Comparison of ENCODE assay signal across 20 cellular contexts in the genomic region with DNA sequence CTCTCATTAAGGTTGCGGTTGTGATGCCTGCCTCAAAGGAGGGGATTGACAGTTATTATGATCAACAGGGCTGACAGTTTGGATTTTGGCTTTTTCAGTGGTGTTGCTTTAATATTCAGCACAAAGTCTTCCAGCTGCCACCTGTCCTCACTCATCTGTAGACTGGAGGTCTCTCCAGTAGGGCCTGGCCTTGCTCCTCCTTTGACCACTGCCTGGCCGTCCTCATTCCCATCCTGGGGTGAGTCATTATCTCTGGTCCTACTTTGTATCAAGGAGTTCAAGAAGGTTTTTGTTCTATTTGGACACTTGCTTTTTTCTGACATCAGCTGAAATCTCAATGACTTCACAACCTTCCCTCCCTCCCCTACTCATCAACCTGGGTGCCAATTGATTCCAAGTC.
DNase-seq lines count a peak whose midpoint lies in the region; ATAC-seq, FAIRE-seq and TF ChIP-seq lines count a peak whose summit lies in the region.
"Had no signal": no experiment of that assay in that cellular context is flagged by ENCODE, and none has a peak within 500 bp of the region (broad histone marks: within the 10 kb centered on the region; RNA-seq: fewer than 3 reads in every experiment).

No MANE protein-coding gene starts in this region.

- no peak for TF ChIP-seq EP300 in H1 (IDR thresholded peaks at IDR 0.05; ENCODE audit: borderline replicate concordance in 1 of 2, low read depth in 2 of 2, low read length in 2 of 2)

- H3K56ac ChIP-seq in H1 (replicated peaks; ENCODE audit: insufficient read length, low read depth, low read length): no peak overlapping the region

- no peaks in the 10 kb centered on the region for H3K36me3 Mint-ChIP-seq in neural progenitor cell
- no peaks in the 10 kb centered on the region for H3K36me3 Mint-ChIP-seq in stimulated activated memory B cell treated with anti-CD40 and anti-IgM and Interleukin-4, amounts not matched to agents 10 μg/mL and 1 μg/mL and 100 μg/mL, for 72 hours
- H3K36me3 Mint-ChIP-seq: CD4-positive, CD25-positive, alpha-beta regulatory T cell; CD8-positive, alpha-beta T cell had no signal

- H2AK5ac ChIP-seq in H1 (ENCODE audit: low read depth, low read length): no peak overlapping the region

- H4K20me1 ChIP-seq in H1 (replicated peaks in 1 of 2; ENCODE audit: control insufficient read depth in 1 of 2, insufficient read depth in 2 of 2, low read length in 2 of 2): no peaks in the 10 kb centered on the region
- H4K20me1 ChIP-seq in neural progenitor cell (ENCODE audit: low read depth): no peaks in the 10 kb centered on the region
- H4K20me1 ChIP-seq: BLaER1 had no signal

- H4K91ac ChIP-seq in H1 (replicated peaks; ENCODE audit: insufficient read length, low read length): no peak overlapping the region

- no peak overlapping the region for H3K4me2 ChIP-seq in H1 (ENCODE audit: insufficient read depth in 1 of 2, low read depth in 2 of 2, low read length in 2 of 2)
- H3K4me2 ChIP-seq in neural progenitor cell: peak overlapping the region; percentile 33
- H3K4me2 ChIP-seq: BLaER1 had no signal

- H3K27ac Mint-ChIP-seq in neural progenitor cell: no peak overlapping the region
- no peak overlapping the region for H3K27ac Mint-ChIP-seq in stimulated activated memory B cell treated with anti-CD40 and anti-IgM and Interleukin-4, amounts not matched to agents 10 μg/mL and 1 μg/mL and 100 μg/mL, for 72 hours
- H3K27ac Mint-ChIP-seq: B cell; CD4-positive, CD25-positive, alpha-beta regulatory T cell; CD8-positive, alpha-beta T cell had no signal

- no peaks in the 10 kb centered on the region for H3K23me2 ChIP-seq in H1 (ENCODE audit: low read depth, low read length)

- no peaks in the 10 kb centered on the region for H3K79me1 ChIP-seq in H1 (ENCODE audit: low read depth, low read length)

- H3K14ac ChIP-seq in H1 (ENCODE audit: insufficient read length): no peak overlapping the region

- no peak overlapping the region for H2BK12ac ChIP-seq in H1 (ENCODE audit: low read depth, low read length)

- no peak overlapping the region for H3K23ac ChIP-seq in H1 (ENCODE audit: insufficient read length)

- peaks cover 8% of the 10 kb centered on the region for H3K4me1 Mint-ChIP-seq in neural progenitor cell
- H3K4me1 Mint-ChIP-seq in stimulated activated memory B cell treated with anti-CD40 and anti-IgM and Interleukin-4, amounts not matched to agents 10 μg/mL and 1 μg/mL and 100 μg/mL, for 72 hours: peaks cover 7% of the 10 kb centered on the region
- H3K4me1 Mint-ChIP-seq: B cell; CD4-positive, CD25-positive, alpha-beta regulatory T cell had no signal

- TF ChIP-seq RAD21 in H1 (IDR thresholded peaks at IDR 0.05 in 1 of 2, conservative IDR thresholded peaks at IDR 0.05 in 1 of 2; ENCODE audit: low read depth in 2 of 2, low read length in 2 of 2): no peak

- FAIRE-seq in H1 (lab: Jason Lieb, UNC): no peak
- FAIRE-seq: G401.6, GM12892 had no signal

- no peak overlapping the region for H2BK20ac ChIP-seq in H1 (ENCODE audit: low read length)

- H3K4me3 Mint-ChIP-seq in neural progenitor cell: no peak overlapping the region
- H3K4me3 Mint-ChIP-seq in stimulated activated memory B cell treated with anti-CD40 and anti-IgM and Interleukin-4, amounts not matched to agents 10 μg/mL and 1 μg/mL and 100 μg/mL, for 72 hours: no peak overlapping the region
- H3K4me3 Mint-ChIP-seq: B cell; CD4-positive, CD25-positive, alpha-beta regulatory T cell; CD8-positive, alpha-beta T cell had no signal

- H2AFZ ChIP-seq in H1 (ENCODE audit: low read length) (0 out of 2 replicates have a peak overlapping the region, but pooled peaks have one; percentile 9), neural progenitor cell (replicated peaks) (peak overlapping the region; percentile 80)

- no peaks in the 10 kb centered on the region for H3K27me3 ChIP-seq in SJCRH30
- no peaks in the 10 kb centered on the region for H3K27me3 ChIP-seq in H1 (replicated peaks in 1 of 4; ENCODE audit: control insufficient read depth in 3 of 4, extremely low read depth in 1 of 4, insufficient read depth in 3 of 4, low read length in 3 of 4)
- no peaks in the 10 kb centered on the region for H3K27me3 ChIP-seq in neural progenitor cell
- no peaks in the 10 kb centered on the region for H3K27me3 ChIP-seq in left lung
- H3K27me3 ChIP-seq: BLaER1 had no signal

- H3K9me3 Mint-ChIP-seq in neural progenitor cell: no peaks in the 10 kb centered on the region
- no peaks in the 10 kb centered on the region for H3K9me3 Mint-ChIP-seq in stimulated activated memory B cell treated with anti-CD40 and anti-IgM and Interleukin-4, amounts not matched to agents 10 μg/mL and 1 μg/mL and 100 μg/mL, for 72 hours
- H3K9me3 Mint-ChIP-seq: CD8-positive, alpha-beta T cell had no signal

- H2BK5ac ChIP-seq in H1 (ENCODE audit: low read depth, low read length): no peak overlapping the region

- H3K18ac ChIP-seq in H1 (ENCODE audit: extremely low read depth, low read length): no peak overlapping the region

- H3K9ac ChIP-seq in H1 (replicated peaks in 1 of 4; ENCODE audit: extremely low read depth in 1 of 4, low read depth in 3 of 4, low read length in 3 of 4) (no peak overlapping the region), neural progenitor cell (no peak overlapping the region)
- H3K9ac ChIP-seq: BLaER1 had no signal

- H3K27me3 Mint-ChIP-seq in neural progenitor cell (ENCODE audit: insufficient read depth, low read depth): no peaks in the 10 kb centered on the region
- H3K27me3 Mint-ChIP-seq in stimulated activated memory B cell treated with anti-CD40 and anti-IgM and Interleukin-4, amounts not matched to agents 10 μg/mL and 1 μg/mL and 100 μg/mL, for 72 hours: peaks cover 32% of the 10 kb centered on the region
- H3K27me3 Mint-ChIP-seq: CD4-positive, CD25-positive, alpha-beta regulatory T cell had no signal

- H2BK15ac ChIP-seq in H1 (ENCODE audit: low read length): no peak overlapping the region

- no peak overlapping the region for H4K5ac ChIP-seq in H1 (ENCODE audit: insufficient read length, low read depth, low read length)

- H3K79me2 ChIP-seq in H1 (ENCODE audit: control insufficient read depth in 1 of 2, insufficient read depth in 2 of 2, low read length in 2 of 2) (no peaks in the 10 kb centered on the region), neural progenitor cell (ENCODE audit: low read depth) (no peaks in the 10 kb centered on the region)

- intact Hi-C loops in left lung (cut with DNase I): no loop called here

- POLR2A ChIA-PET in H1 (lab: Charles Lee; ENCODE audit: partially characterized antibody): no interaction called here

- H3K4me1 ChIP-seq in SJCRH30 (peaks cover 6% of the 10 kb centered on the region; the same call in 1 of the 2 replicates), H1 (replicated peaks in 1 of 4; ENCODE audit: control insufficient read depth in 3 of 4, insufficient read depth in 4 of 4, low read length in 3 of 4) (no peaks in the 10 kb centered on the region), neural progenitor cell (peaks cover 22% of the 10 kb centered on the region), left lung (no peaks in the 10 kb centered on the region)
- H3K4me1 ChIP-seq: BLaER1, Caco-2 had no signal

- CTCF ChIA-PET in H1 (lab: Charles Lee; ENCODE audit: partially characterized antibody): no interaction called here

- TF ChIP-seq CTCF in H1 (IDR thresholded peaks at IDR 0.05; ENCODE audit: control extremely low read depth in 1 of 3, insufficient read depth in 1 of 3, low read depth in 1 of 3, low read length in 3 of 3) (no peak), neural progenitor cell (IDR thresholded peaks at IDR 0.05) (no peak), left lung (IDR thresholded peaks at IDR 0.05) (no peak)

- H3K4me3 ChIP-seq in SJCRH30: no peak overlapping the region
- H3K4me3 ChIP-seq in H1 (ENCODE audit: extremely low read depth in 1 of 4, insufficient read depth in 2 of 4, low read depth in 3 of 4, low read length in 4 of 4): no peak overlapping the region
- H3K4me3 ChIP-seq in neural progenitor cell: no peak overlapping the region
- no peak overlapping the region for H3K4me3 ChIP-seq in left lung
- H3K4me3 ChIP-seq: BLaER1 had no signal

- no peak overlapping the region for H3K27ac ChIP-seq in SJCRH30
- no peak overlapping the region for H3K27ac ChIP-seq in H1 (ENCODE audit: low read depth, low read length)
- H3K27ac ChIP-seq in neural progenitor cell: peak overlapping the region; percentile 72
- H3K27ac ChIP-seq in left lung: no peak overlapping the region
- H3K27ac ChIP-seq: BLaER1, C4-2B had no signal

- H3K9me3 ChIP-seq in SJCRH30 (replicated peaks): no peaks in the 10 kb centered on the region
- no peaks in the 10 kb centered on the region for H3K9me3 ChIP-seq in H1 (ENCODE audit: insufficient read depth in 2 of 2, low read depth in 1 of 2, low read length in 1 of 2)
- H3K9me3 ChIP-seq in neural progenitor cell (ENCODE audit: low read depth): no peaks in the 10 kb centered on the region
- no peaks in the 10 kb centered on the region for H3K9me3 ChIP-seq in left lung
- H3K9me3 ChIP-seq: BLaER1, Caco-2 had no signal

- H3K36me3 ChIP-seq in SJCRH30 (no peaks in the 10 kb centered on the region), H1 (ENCODE audit: control insufficient read depth in 2 of 4, insufficient read depth in 4 of 4, low read length in 3 of 4) (no peaks in the 10 kb centered on the region), neural progenitor cell (peaks cover 3% of the 10 kb centered on the region), left lung (no peaks in the 10 kb centered on the region)
- H3K36me3 ChIP-seq: BLaER1 had no signal

- no peak overlapping the region for H3K4ac ChIP-seq in H1 (replicated peaks; ENCODE audit: insufficient read length, low read depth, low read length)

- H3F3A ChIP-seq in neural progenitor cell (ENCODE audit: low read depth): peaks cover 10% of the 10 kb centered on the region

- no peak for TF ChIP-seq POLR2A in H1 (IDR thresholded peaks at IDR 0.05; ENCODE audit: control extremely low read depth in 1 of 2, low read depth in 2 of 2, low read length in 2 of 2)

- peak; percentile 27 for ATAC-seq in stimulated activated memory B cell treated with anti-CD40 and anti-IgM and Interleukin-4, amounts not matched to agents 10 μg/mL and 1 μg/mL and 100 μg/mL, for 72 hours
- ATAC-seq in left lung: no peak
- ATAC-seq: CD8-positive, alpha-beta T cell had no signal

- 94% methylated on average over 2 of the region's 2 CpGs; no CpG with 5 or more reads in 1 of the 2 experiments for WGBS in H1 (ENCODE audit: extremely low coverage in 1 of 2, insufficient coverage in 1 of 2, insufficient read length in 1 of 2, insufficient replicate concordance in 2 of 2, low coverage in 1 of 2, low lambda C conversion rate in 2 of 2, missing lambda C conversion rate in 1 of 2), 2 experiments

- H4K8ac ChIP-seq in H1 (ENCODE audit: extremely low read depth, insufficient read depth, low read length): no peak overlapping the region

- no peak overlapping the region for H2BK120ac ChIP-seq in H1 (replicated peaks; ENCODE audit: low read depth, low read length)

- peak; percentile 45 to 56 for DNase-seq in SJCRH30
- no peak for DNase-seq in H1 (ENCODE audit: low read depth in 1 of 2, low spot score in 2 of 2)
- no peak for DNase-seq in neural progenitor cell (ENCODE audit: low spot score)
- no peak for DNase-seq in left lung
- no peak for DNase-seq in activated CD4-positive, CD25-positive, alpha-beta regulatory T cell treated with anti-CD3 and anti-CD28 coated beads, Interleukin-2, amount 50 U/mL, for 72 hours
- DNase-seq in NCI-H1048 (lab: John Stamatoyannopoulos, UW): no peak
- DNase-seq: Caco-2; CD4-positive, CD25-positive, alpha-beta regulatory T cell; CD8-positive, alpha-beta T cell; DMS153; DND-41; GOT3; H7; HCEC 1CT had no signal

Comparison
In these comparisons a context has a peak if more than half of its experiments do, and no peak if none do; other contexts are left out.
1. DNase-seq: peak in SJCRH30 (2 of 2); none in H1 (0 of 2), neural progenitor cell (single experiment), left lung (0 of 2), activated CD4-positive, CD25-positive, alpha-beta regulatory T cell treated with anti-CD3 and anti-CD28 coated beads, Interleukin-2, amount 50 U/mL, for 72 hours (single experiment) and NCI-H1048 (single experiment).